In genomic region chr2:16314691-16315457, GRCh38 we compare ENCODE assay signal across 28 cellular contexts.
"Had no signal": no experiment of that assay in that cellular context is flagged by ENCODE, and none has a peak within 500 bp of the region (broad histone marks: within the 10 kb centered on the region; RNA-seq: fewer than 3 reads in every experiment).

No MANE protein-coding gene starts in this region.

- H3K27ac Mint-ChIP-seq: activated CD4-positive, alpha-beta memory T cell treated with anti-CD3 and anti-CD28 coated beads, Interleukin-2, amount 10 ng/mL, durations not matched to agents 7 days and 5 days; activated CD4-positive, alpha-beta T cell treated with anti-CD3 and anti-CD28 coated beads, Interleukin-2, amount 10 ng/mL, durations not matched to agents 7 days and 5 days; activated naive CD4-positive, alpha-beta T cell treated with anti-CD3 and anti-CD28 coated beads for 36 hours; activated naive CD4-positive, alpha-beta T cell treated with anti-CD3 and anti-CD28 coated beads, Interleukin-2, amount 50 U/mL, for 24 hours; activated naive CD8-positive, alpha-beta T cell treated with anti-CD3 and anti-CD28 coated beads for 36 hours; activated naive CD8-positive, alpha-beta T cell treated with anti-CD3 and anti-CD28 coated beads, Interleukin-2, amount 50 U/mL, for 24 hours; activated T-helper 1 cell treated with anti-CD3 and anti-CD28 coated beads, Interleukin-12 subunit alpha, Interleukin-12 subunit beta, Interleukin-2, Interleukin-4 antibody, amounts not matched to agents 30 ng/mL and 10 ng/mL and 1 ng/mL, durations not matched to agents 14 hours and 24 hours and 36 hours; activated T-helper 2 cell treated with anti-CD3 and anti-CD28 coated beads, Interferon-gamma antibody, Interleukin-2, Interleukin-4, amounts not matched to agents 10 μg/mL and 5 μg/mL and 100 μg/mL, durations not matched to agents 14 hours and 24 hours and 36 hours; dendritic cell treated with granulocyte-macrophage colony-stimulating factor and Interleukin-4, amounts not matched to agents 40 ng/mL and 50 ng/mL, for 4 days; endodermal cell had no signal

- H3K4me1 Mint-ChIP-seq: activated CD4-positive, alpha-beta memory T cell treated with anti-CD3 and anti-CD28 coated beads, Interleukin-2, amount 10 ng/mL, durations not matched to agents 7 days and 5 days; activated CD4-positive, alpha-beta T cell treated with anti-CD3 and anti-CD28 coated beads, Interleukin-2, amount 10 ng/mL, durations not matched to agents 7 days and 5 days; activated naive CD4-positive, alpha-beta T cell treated with anti-CD3 and anti-CD28 coated beads, Interleukin-2, amount 50 U/mL, for 24 hours; activated naive CD8-positive, alpha-beta T cell treated with anti-CD3 and anti-CD28 coated beads for 36 hours; activated naive CD8-positive, alpha-beta T cell treated with anti-CD3 and anti-CD28 coated beads, Interleukin-2, amount 50 U/mL, for 24 hours had no signal

- H3K4me3 Mint-ChIP-seq: activated CD4-positive, alpha-beta memory T cell treated with anti-CD3 and anti-CD28 coated beads, Interleukin-2, amount 10 ng/mL, durations not matched to agents 7 days and 5 days; activated CD4-positive, alpha-beta T cell treated with anti-CD3 and anti-CD28 coated beads, Interleukin-2, amount 10 ng/mL, durations not matched to agents 7 days and 5 days; activated naive CD4-positive, alpha-beta T cell treated with anti-CD3 and anti-CD28 coated beads for 36 hours; activated naive CD4-positive, alpha-beta T cell treated with anti-CD3 and anti-CD28 coated beads, Interleukin-2, amount 50 U/mL, for 24 hours; activated naive CD8-positive, alpha-beta T cell treated with anti-CD3 and anti-CD28 coated beads for 36 hours; activated naive CD8-positive, alpha-beta T cell treated with anti-CD3 and anti-CD28 coated beads, Interleukin-2, amount 50 U/mL, for 24 hours; activated T-cell treated with anti-CD3 and anti-CD28 coated beads, Interleukin-2, amount 50 U/mL, for 4 hours; activated T-helper 1 cell treated with anti-CD3 and anti-CD28 coated beads, Interleukin-12 subunit alpha, Interleukin-12 subunit beta, Interleukin-2, Interleukin-4 antibody, amounts not matched to agents 30 ng/mL and 10 ng/mL and 1 ng/mL, durations not matched to agents 14 hours and 24 hours and 36 hours; dendritic cell treated with granulocyte-macrophage colony-stimulating factor and Interleukin-4, amounts not matched to agents 40 ng/mL and 50 ng/mL, for 4 days; endodermal cell had no signal

- H3K9me3 Mint-ChIP-seq: activated CD4-positive, alpha-beta memory T cell treated with anti-CD3 and anti-CD28 coated beads, Interleukin-2, amount 10 ng/mL, durations not matched to agents 7 days and 5 days; activated CD4-positive, alpha-beta T cell treated with anti-CD3 and anti-CD28 coated beads, Interleukin-2, amount 10 ng/mL, durations not matched to agents 7 days and 5 days; activated naive CD4-positive, alpha-beta T cell treated with anti-CD3 and anti-CD28 coated beads for 36 hours; activated naive CD4-positive, alpha-beta T cell treated with anti-CD3 and anti-CD28 coated beads, Interleukin-2, amount 50 U/mL, for 24 hours; activated naive CD8-positive, alpha-beta T cell treated with anti-CD3 and anti-CD28 coated beads for 36 hours; activated naive CD8-positive, alpha-beta T cell treated with anti-CD3 and anti-CD28 coated beads, Interleukin-2, amount 50 U/mL, for 24 hours; activated T-cell treated with anti-CD3 and anti-CD28 coated beads, Interleukin-2, amount 50 U/mL, for 4 hours; activated T-helper 1 cell treated with anti-CD3 and anti-CD28 coated beads, Interleukin-12 subunit alpha, Interleukin-12 subunit beta, Interleukin-2, Interleukin-4 antibody, amounts not matched to agents 30 ng/mL and 10 ng/mL and 1 ng/mL, durations not matched to agents 14 hours and 24 hours and 36 hours; activated T-helper 2 cell treated with anti-CD3 and anti-CD28 coated beads, Interferon-gamma antibody, Interleukin-2, Interleukin-4, amounts not matched to agents 10 μg/mL and 5 μg/mL and 100 μg/mL, durations not matched to agents 14 hours and 24 hours and 36 hours; dendritic cell treated with granulocyte-macrophage colony-stimulating factor and Interleukin-4, amounts not matched to agents 40 ng/mL and 50 ng/mL, for 4 days; endodermal cell had no signal

- DNase-seq: activated CD4-positive, alpha-beta memory T cell treated with anti-CD3 and anti-CD28 coated beads, Interleukin-2, amount 10 ng/mL, durations not matched to agents 7 days and 5 days; activated CD4-positive, alpha-beta T cell treated with anti-CD3 and anti-CD28 coated beads for 1 hour; activated CD4-positive, alpha-beta T cell treated with anti-CD3 and anti-CD28 coated beads for 4 hours; activated CD4-positive, alpha-beta T cell treated with anti-CD3 and anti-CD28 coated beads, Interleukin-2, amount 10 ng/mL, durations not matched to agents 7 days and 5 days; activated CD4-positive, alpha-beta T cell treated with anti-CD3 and anti-CD28 coated beads, Interleukin-2, amount 50 U/mL, for 4 hours; activated CD4-positive, CD25-positive, alpha-beta regulatory T cell; activated CD8-positive, alpha-beta memory T cell treated with anti-CD3 and anti-CD28 coated beads, Interleukin-2, amount 50 U/mL, for 48 hours; activated effector memory CD4-positive, alpha-beta T cell treated with anti-CD3 and anti-CD28 coated beads, Interleukin-2, amount 50 U/mL, for 16 hours; activated naive CD4-positive, alpha-beta T cell treated with anti-CD3 and anti-CD28 coated beads for 36 hours; activated naive CD8-positive, alpha-beta T cell treated with anti-CD3 and anti-CD28 coated beads for 36 hours; activated naive CD8-positive, alpha-beta T cell treated with anti-CD3 and anti-CD28 coated beads, Interleukin-2, amount 50 U/mL, for 24 hours; activated T-cell treated with anti-CD3 and anti-CD28 coated beads for 4 hours; activated T-cell treated with anti-CD3 and anti-CD28 coated beads, Interleukin-2, amount 50 U/mL, for 4 hours; adrenal gland; amygdala; aorta; body of pancreas; effector memory CD4-positive, alpha-beta T cell; endodermal cell; foreskin keratinocyte; gastrocnemius medialis; glutamatergic neuron; heart left ventricle; T-helper 2 cell had no signal

- H3K36me3 Mint-ChIP-seq: activated naive CD4-positive, alpha-beta T cell treated with anti-CD3 and anti-CD28 coated beads, Interleukin-2, amount 50 U/mL, for 24 hours; activated naive CD8-positive, alpha-beta T cell treated with anti-CD3 and anti-CD28 coated beads for 36 hours had no signal

- H3K27me3 Mint-ChIP-seq: activated CD4-positive, alpha-beta memory T cell treated with anti-CD3 and anti-CD28 coated beads, Interleukin-2, amount 10 ng/mL, durations not matched to agents 7 days and 5 days; activated naive CD8-positive, alpha-beta T cell treated with anti-CD3 and anti-CD28 coated beads, Interleukin-2, amount 50 U/mL, for 24 hours had no signal
